In genomic region chr22:19103881-19104821, GRCh38 we compare ENCODE assay signal across 11 cellular contexts. TPM values are rescaled to one million over a fixed set of nuclear protein-coding genes. Genes with fewer than 3 reads are reported as not detected.
A peak's percentile ranks its signal among the peaks of the same experiment; 100 is the strongest.
DNase-seq lines count a peak whose midpoint lies in the region; ATAC-seq and TF ChIP-seq lines count a peak whose summit lies in the region.
"Had no signal": no experiment of that assay in that cellular context is flagged by ENCODE, and none has a peak within 500 bp of the region (broad histone marks: within the 10 kb centered on the region; RNA-seq: fewer than 3 reads in every experiment).

No MANE protein-coding gene starts in this region.

- 72% methylated on average over 5 of the region's 5 CpGs for WGBS in hepatocyte (ENCODE audit: low lambda C conversion rate, missing lambda C conversion rate)

- H3K27ac Mint-ChIP-seq in stimulated activated naive CD8-positive, alpha-beta T cell treated with anti-CD3 and anti-CD28 coated beads, Interleukin-15, amount 100 ng/mL, for 72 hours, result peak overlapping the region in 1 of 2 donors; percentile 19

- POLR2A ChIA-PET in A673 (lab: Charles Lee; ENCODE audit: low non-redundant PET), result interaction anchor here (0.6 kb wide), 1 partner anchor 23 kb away, joined by 3 read pairs; no protein-coding TSS in a partner anchor

- no TSS peak for BruUV-seq in A673 (replicated peaks; lab: Mats Ljungman, UMichigan)

- H3K79me2 ChIP-seq in hepatocyte, result peaks cover 93% of the 10 kb centered on the region

- H3K4me2 ChIP-seq in hepatocyte, result peak overlapping the region; percentile 54

- no peaks in the 10 kb centered on the region for H3K9me2 ChIP-seq in hepatocyte (replicated peaks; ENCODE audit: insufficient read depth)

- peaks cover 72% of the 10 kb centered on the region for H4K20me1 ChIP-seq in hepatocyte (ENCODE audit: insufficient read depth, poor library complexity, severe bottlenecking)

- no peak overlapping the region for H2AFZ ChIP-seq in hepatocyte

- CTCF ChIA-PET in A673 (lab: Charles Lee), result no interaction called here

- H3K4me3 ChIP-seq in A673 (ENCODE audit: low read depth, low read length, poor library complexity, severe bottlenecking) (no peak overlapping the region), hepatocyte (no peak overlapping the region), colonic mucosa (no peak overlapping the region)
- H3K4me3 ChIP-seq: spleen, suprapubic skin had no signal

- ATAC-seq in stimulated activated naive CD8-positive, alpha-beta T cell treated with anti-CD3 and anti-CD28 coated beads, Interleukin-15, amount 100 ng/mL, for 72 hours, result no peak

- H3K36me3 ChIP-seq in A673 (ENCODE audit: insufficient read depth, low read length, poor library complexity, severe bottlenecking) (no peaks in the 10 kb centered on the region), hepatocyte (replicated peaks; ENCODE audit: insufficient read depth, low read depth) (no peaks in the 10 kb centered on the region), colonic mucosa (no peaks in the 10 kb centered on the region)
- H3K36me3 ChIP-seq: suprapubic skin had no signal

- H3K4me1 ChIP-seq in A673 (ENCODE audit: insufficient read depth, low read length, poor library complexity, severe bottlenecking), result peaks cover 6% of the 10 kb centered on the region
- H3K4me1 ChIP-seq in hepatocyte (ENCODE audit: insufficient read depth), result peaks cover 5% of the 10 kb centered on the region
- H3K4me1 ChIP-seq in colonic mucosa, result no peaks in the 10 kb centered on the region

- peaks cover 47% of the 10 kb centered on the region for H3K4me1 Mint-ChIP-seq in stimulated activated naive CD8-positive, alpha-beta T cell treated with anti-CD3 and anti-CD28 coated beads, Interleukin-15, amount 100 ng/mL, for 72 hours

- no peaks in the 10 kb centered on the region for H3K9me3 Mint-ChIP-seq in stimulated activated naive CD8-positive, alpha-beta T cell treated with anti-CD3 and anti-CD28 coated beads, Interleukin-15, amount 100 ng/mL, for 72 hours

- H3K27me3 ChIP-seq in A673 (replicated peaks; ENCODE audit: insufficient read depth, low read depth, low read length, poor library complexity) (no peaks in the 10 kb centered on the region), hepatocyte (no peaks in the 10 kb centered on the region), colonic mucosa (no peaks in the 10 kb centered on the region)
- H3K27me3 ChIP-seq: spleen, suprapubic skin had no signal

- H3K9me3 ChIP-seq in A673 (ENCODE audit: low read depth, low read length, poor library complexity, severe bottlenecking) (no peaks in the 10 kb centered on the region), hepatocyte (ENCODE audit: low read depth) (no peaks in the 10 kb centered on the region), colonic mucosa (no peaks in the 10 kb centered on the region)
- H3K9me3 ChIP-seq: spleen, suprapubic skin had no signal

- intact Hi-C loops in A673 (cut with micrococcal nuclease; ENCODE audit: unreplicated experiment) (no loop called here), colonic mucosa (cut with DNase I) (no loop called here)

- TF ChIP-seq CTCF in A673 (conservative IDR thresholded peaks at IDR 0.05; ENCODE audit: low read depth, low read length) (no peak), hepatocyte (IDR thresholded peaks at IDR 0.05; ENCODE audit: poor library complexity) (peak; percentile 12), colonic mucosa (IDR thresholded peaks at IDR 0.05) (no peak)

- no peak overlapping the region for H3K9ac ChIP-seq in colonic mucosa (ENCODE audit: low read depth in 2 of 2, low read length in 2 of 2)

- H3K4me3 Mint-ChIP-seq in stimulated activated naive CD8-positive, alpha-beta T cell treated with anti-CD3 and anti-CD28 coated beads, Interleukin-15, amount 100 ng/mL, for 72 hours, result no peak overlapping the region

- DNase-seq in A673 (ENCODE audit: low spot score), result peak; percentile 31
- DNase-seq in NCI-H69 (lab: John Stamatoyannopoulos, UW), result peak; percentile 41
- no peak for DNase-seq in hepatocyte (ENCODE audit: low spot score)
- DNase-seq in stimulated activated CD4-positive, alpha-beta T cell treated with anti-CD3 and anti-CD28 coated beads, Interleukin-15, amount 100 ng/mL, for 24 hours, result no peak
- DNase-seq in stimulated activated naive CD8-positive, alpha-beta T cell treated with anti-CD3 and anti-CD28 coated beads, Interleukin-15, amount 100 ng/mL, for 72 hours, result no peak
- no peak for DNase-seq in colonic mucosa
- DNase-seq: activated CD8-positive, alpha-beta memory T cell treated with anti-CD3 and anti-CD28 coated beads, Interleukin-2, amount 50 U/mL, for 4 hours; kidney; NCI-H2081; spleen had no signal

- H3K27me3 Mint-ChIP-seq in stimulated activated naive CD8-positive, alpha-beta T cell treated with anti-CD3 and anti-CD28 coated beads, Interleukin-15, amount 100 ng/mL, for 72 hours, result no peaks in the 10 kb centered on the region

- H3K27ac ChIP-seq in A673 (ENCODE audit: low read depth, low read length, poor library complexity, severe bottlenecking), result peak overlapping the region; percentile 44
- H3K27ac ChIP-seq in hepatocyte, result peak overlapping the region; percentile 55
- no peak overlapping the region for H3K27ac ChIP-seq in colonic mucosa
- H3K27ac ChIP-seq: spleen, suprapubic skin had no signal

RNA-seq across cellular contexts. Expression of gene DGCR2, which starts 18.1 kb away (rescaled TPM):
- 41.1 and 47.3 TPM in 2 replicates for total RNA-seq in A673 (2021)
- 45.2 and 61.5 TPM in 2 replicates for total RNA-seq in hepatocyte
- 62.4 and 67.2 TPM in 2 replicates for polyA plus RNA-seq in hepatocyte
- total RNA-seq in colonic mucosa, result 10 to 100 TPM; 71.6 to 82.5 TPM

RNA-seq across cellular contexts. Expression of gene TSSK2, which starts 27.0 kb away (rescaled TPM):
- total RNA-seq in A673 (2021), result not detected in 2 replicates
- not detected in 2 replicates for total RNA-seq in hepatocyte
- polyA plus RNA-seq in hepatocyte, result not detected in 2 replicates
- not detected for total RNA-seq in colonic mucosa
- total RNA-seq: kidney, spleen, suprapubic skin had no signal

RNA-seq across cellular contexts. Expression of gene ESS2, which starts 40.3 kb away (rescaled TPM):
- total RNA-seq in A673 (2021), result 21.1 and 21.4 TPM in 2 replicates
- 7.6 and 9.0 TPM in 2 replicates for total RNA-seq in hepatocyte
- 11.4 and 11.7 TPM in 2 replicates for polyA plus RNA-seq in hepatocyte
- total RNA-seq in colonic mucosa, result 10 to 100 TPM; 12.8 to 16.1 TPM

RNA-seq across cellular contexts. Expression of gene GSC2, which starts 45.9 kb away (rescaled TPM):
- not detected in 2 replicates for total RNA-seq in A673 (2021)
- total RNA-seq in hepatocyte, result not detected in 2 replicates
- not detected in 2 replicates for polyA plus RNA-seq in hepatocyte
- total RNA-seq in colonic mucosa, result not detected
- total RNA-seq: kidney, spleen, suprapubic skin had no signal
- polyA plus RNA-seq: spleen had no signal

Comparison
In these comparisons a context has a peak if more than half of its experiments do, and no peak if none do; other contexts are left out.
1. DNase-seq: peak in A673 (single experiment) and NCI-H69 (single experiment); none in hepatocyte (single experiment), stimulated activated CD4-positive, alpha-beta T cell treated with anti-CD3 and anti-CD28 coated beads, Interleukin-15, amount 100 ng/mL, for 24 hours (single experiment), stimulated activated naive CD8-positive, alpha-beta T cell treated with anti-CD3 and anti-CD28 coated beads, Interleukin-15, amount 100 ng/mL, for 72 hours (0 of 2) and colonic mucosa (single experiment).